Comparison of ENCODE assay signal across 17 cellular contexts in the genomic region with DNA sequence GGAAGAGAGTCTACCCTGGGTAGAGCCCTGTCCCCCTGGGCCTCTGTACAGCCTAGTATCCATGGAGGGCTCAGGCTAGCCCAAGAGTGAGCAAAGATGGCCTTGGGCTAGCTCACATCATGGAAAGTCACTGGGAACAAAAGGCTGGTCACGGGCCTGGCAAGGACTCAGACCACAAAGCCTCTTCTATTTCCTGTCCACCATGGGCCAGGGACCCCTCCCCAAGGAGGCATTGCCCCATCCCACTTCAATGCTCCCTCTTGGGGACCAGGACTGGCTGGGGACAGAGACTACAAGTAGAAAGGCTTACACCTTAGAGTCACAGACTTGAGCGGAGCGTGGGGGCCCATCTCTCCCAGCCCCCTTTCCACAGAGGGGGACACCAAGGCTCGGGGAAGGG. TPM values are rescaled to one million over a fixed set of nuclear protein-coding genes. Genes with fewer than 3 reads are reported as not detected.
A peak's percentile ranks its signal among the peaks of the same experiment; 100 is the strongest.
DNase-seq lines count a peak whose midpoint lies in the region; ATAC-seq and TF ChIP-seq lines count a peak whose summit lies in the region.
"Had no signal": no experiment of that assay in that cellular context is flagged by ENCODE, and none has a peak within 500 bp of the region (broad histone marks: within the 10 kb centered on the region; RNA-seq: fewer than 3 reads in every experiment).

No MANE protein-coding gene starts in this region.

- H3K4me1 ChIP-seq in left ventricle myocardium inferior (peaks cover 40% of the 10 kb centered on the region), endodermal cell (ENCODE audit: control insufficient read depth, insufficient read depth, low read length) (no peaks in the 10 kb centered on the region), thyroid gland (peaks cover 11 to 35% of the 10 kb centered on the region in 2 donors)

- WGBS in endodermal cell (ENCODE audit: insufficient coverage in 1 of 2, insufficient read length in 1 of 2), 2 experiments: 91 to 96% methylated on average over 3 to 4 of the region's 4 CpGs
- 63 to 75% methylated on average over 4 of the region's 4 CpGs for WGBS in thyroid gland, 2 donors

- H3K9me3 ChIP-seq in left ventricle myocardium inferior (replicated peaks) (no peaks in the 10 kb centered on the region), endodermal cell (ENCODE audit: control insufficient read depth, low read length) (no peaks in the 10 kb centered on the region), thyroid gland (no peaks in the 10 kb centered on the region)

- DNase-seq in left ventricle myocardium inferior: no peak
- no peak for DNase-seq in left ventricle myocardium superior
- DNase-seq in endodermal cell: no peak
- DNase-seq in nephron progenitor cell: no peak
- no peak for DNase-seq in thyroid gland
- DNase-seq in dedifferentiated amniotic fluid mesenchymal stem cell (ENCODE audit: extremely low spot score): no peak
- DNase-seq in NCI-H2227 treated with DMSO at 0.1 percent for 48 hours (lab: John Stamatoyannopoulos, UW): no peak
- DNase-seq: activated CD4-positive, alpha-beta T cell treated with anti-CD3 and anti-CD28 coated beads for 1 hour; activated effector memory CD4-positive, alpha-beta T cell treated with anti-CD3 and anti-CD28 coated beads, Interleukin-2, amount 50 U/mL, for 16 hours; cortex of kidney; DMS153; islet precursor cell; NCI-H2029 treated with DMSO at 0.1 percent for 48 hours; NCI-H524; T-helper 9 cell had no signal

- TF ChIP-seq POLR2A in thyroid gland (IDR thresholded peaks at IDR 0.05): no peak

- intact Hi-C loops in left ventricle myocardium inferior (cut with micrococcal nuclease): no loop called here
- intact Hi-C loops in left ventricle myocardium superior (cut with micrococcal nuclease): no loop called here
- intact Hi-C loops in thyroid gland (cut with DNase I): no loop called here

- no peaks in the 10 kb centered on the region for H3K9me3 Mint-ChIP-seq in endodermal cell
- no peaks in the 10 kb centered on the region for H3K9me3 Mint-ChIP-seq in nephron progenitor cell

- TF ChIP-seq CTCF in left ventricle myocardium inferior (IDR thresholded peaks at IDR 0.05; ENCODE audit: borderline replicate concordance): no peak
- no peak for TF ChIP-seq CTCF in endodermal cell (conservative IDR thresholded peaks at IDR 0.05)
- TF ChIP-seq CTCF in nephron progenitor cell (IDR thresholded peaks at IDR 0.05): no peak
- TF ChIP-seq CTCF in thyroid gland (IDR thresholded peaks at IDR 0.05): no peak

- no peak for ATAC-seq in left ventricle myocardium superior
- ATAC-seq in GM21528 (IDR thresholded peaks at IDR 0.05; ENCODE audit: low FRiP score, unreplicated experiment): no peak

- no peak overlapping the region for H3K4me3 Mint-ChIP-seq in endodermal cell
- H3K4me3 Mint-ChIP-seq in nephron progenitor cell: no peak overlapping the region

- no peaks in the 10 kb centered on the region for H3K36me3 ChIP-seq in left ventricle myocardium inferior
- no peaks in the 10 kb centered on the region for H3K36me3 ChIP-seq in endodermal cell (ENCODE audit: control insufficient read depth, insufficient read depth, low read length)
- no peaks in the 10 kb centered on the region for H3K36me3 ChIP-seq in thyroid gland

- H3K27ac Mint-ChIP-seq in endodermal cell: no peak overlapping the region
- H3K27ac Mint-ChIP-seq in nephron progenitor cell: peak overlapping the region; percentile 82

- H3K36me3 Mint-ChIP-seq in endodermal cell (ENCODE audit: low read depth) (no peaks in the 10 kb centered on the region), nephron progenitor cell (ENCODE audit: low read depth) (no peaks in the 10 kb centered on the region)

- peak overlapping the region; percentile 20 for H3K4me3 ChIP-seq in left ventricle myocardium inferior
- no peak overlapping the region for H3K4me3 ChIP-seq in endodermal cell (ENCODE audit: low read length)
- H3K4me3 ChIP-seq in thyroid gland (replicated peaks in 1 of 3): no peak overlapping the region

- H3K27me3 ChIP-seq in left ventricle myocardium inferior (ENCODE audit: low read depth): no peaks in the 10 kb centered on the region
- no peaks in the 10 kb centered on the region for H3K27me3 ChIP-seq in endodermal cell (ENCODE audit: control insufficient read depth, insufficient read depth, low read length, poor library complexity, severe bottlenecking)
- H3K27me3 ChIP-seq in thyroid gland: no peaks in the 10 kb centered on the region

- no peak overlapping the region for H3K9ac ChIP-seq in endodermal cell (ENCODE audit: extremely low read depth, low read length, poor library complexity, severe bottlenecking)

- H3K27ac ChIP-seq in left ventricle myocardium inferior (replicated peaks) (peak overlapping the region; percentile 78), endodermal cell (ENCODE audit: low read depth, low read length) (peak overlapping the region; percentile 84), thyroid gland (peak overlapping the region; percentile 36 to 62 (median 61))
- H3K27ac ChIP-seq: C4-2B had no signal

- H3K4me1 Mint-ChIP-seq in endodermal cell (peaks cover 11% of the 10 kb centered on the region), nephron progenitor cell (peaks cover 28% of the 10 kb centered on the region)

- H3K27me3 Mint-ChIP-seq in endodermal cell (ENCODE audit: insufficient read depth) (no peaks in the 10 kb centered on the region), nephron progenitor cell (ENCODE audit: low read depth, poor library complexity) (peaks cover 3% of the 10 kb centered on the region)

RNA-seq across cellular contexts. Expression of a gene that starts 16.9 kb away (rescaled TPM):
- 23.1 TPM for total RNA-seq in left ventricle myocardium inferior
- total RNA-seq in left ventricle myocardium superior: 25.2 TPM
- 10 to 100 TPM; 14.2 to 16.7 TPM for total RNA-seq in endodermal cell
- polyA plus RNA-seq in endodermal cell (2013, experiment 1 of 2): 11.4 TPM
- polyA plus RNA-seq in endodermal cell (2013, experiment 2 of 2): 9.9 TPM
- total RNA-seq in thyroid gland: 10 to 100 TPM in 3 of 4 donors, 1 to 10 TPM in 1; 6.9 to 10.6 (median 10.4) TPM

RNA-seq across cellular contexts. Expression of a gene that starts 43.7 kb away (rescaled TPM):
- total RNA-seq in left ventricle myocardium inferior (621 TPM), left ventricle myocardium superior (663 TPM), endodermal cell (1,000 to 10,000 TPM; 1,325 to 1,600 TPM), thyroid gland (1,000 to 10,000 TPM in 3 of 4 donors, 100 to 1,000 TPM in 1; 826 to 1,348 (median 1,271) TPM)
- 1,775 TPM for polyA plus RNA-seq in endodermal cell (2013, experiment 1 of 2)
- polyA plus RNA-seq in endodermal cell (2013, experiment 2 of 2): 1,656 TPM

RNA-seq across cellular contexts. Expression of a gene that starts 56.1 kb away (rescaled TPM):
- total RNA-seq in left ventricle myocardium inferior: 20.2 TPM
- total RNA-seq in left ventricle myocardium superior: 18.5 TPM
- 10 to 100 TPM; 58.2 to 69.4 TPM for total RNA-seq in endodermal cell
- 26.0 TPM for polyA plus RNA-seq in endodermal cell (2013, experiment 1 of 2)
- polyA plus RNA-seq in endodermal cell (2013, experiment 2 of 2): 22.8 TPM
- total RNA-seq in thyroid gland: 10 to 100 TPM; 34.9 to 98.8 (median 77.6) TPM
